In the genomic region with DNA sequence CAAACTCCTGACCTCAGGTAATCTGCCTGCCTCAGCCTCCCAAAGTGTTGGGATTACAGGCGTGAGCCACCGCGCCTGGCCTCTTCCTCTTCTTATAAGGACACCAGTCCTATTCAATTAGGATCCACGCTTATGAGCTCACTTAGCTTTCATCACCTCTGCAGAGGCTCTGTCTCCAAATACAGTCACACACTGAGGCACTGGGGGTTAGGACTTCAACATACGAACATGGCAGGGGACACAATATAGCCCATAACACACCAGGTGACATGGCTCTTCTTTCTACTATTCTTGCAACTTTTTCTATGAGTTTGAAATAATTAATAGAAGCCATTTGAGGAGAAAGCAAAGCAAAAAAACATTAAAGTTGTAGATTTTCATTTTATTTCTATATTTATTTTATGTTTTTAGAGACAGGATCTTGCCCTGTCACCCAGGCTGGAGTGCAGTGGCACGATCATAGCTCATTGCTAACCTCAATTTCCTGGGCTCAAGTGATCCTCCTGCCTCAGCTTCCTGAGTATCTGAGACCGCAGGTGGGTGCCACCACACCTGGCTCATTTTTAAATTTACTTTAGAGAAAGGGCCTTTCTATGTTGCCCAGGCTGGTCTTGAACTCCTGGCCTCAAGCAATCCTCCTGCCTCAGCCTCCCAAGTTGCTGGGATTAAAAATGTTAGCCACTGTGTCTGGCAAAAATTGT, we compare ENCODE assay signal across 15 cellular contexts. TPM values are rescaled to one million over a fixed set of nuclear protein-coding genes. Genes with fewer than 3 reads are reported as not detected.
"Had no signal": no experiment of that assay in that cellular context is flagged by ENCODE, and none has a peak within 500 bp of the region (broad histone marks: within the 10 kb centered on the region; RNA-seq: fewer than 3 reads in every experiment).

No MANE protein-coding gene starts in this region.

- H3K36me3 ChIP-seq: breast epithelium had no signal

- H3K4me1 ChIP-seq: breast epithelium had no signal

- H3K27ac ChIP-seq: breast epithelium, dorsolateral prefrontal cortex had no signal

- H3K27me3 ChIP-seq: breast epithelium had no signal

- DNase-seq: activated CD4-positive, alpha-beta T cell treated with anti-CD3 and anti-CD28 coated beads, Interleukin-2, amount 50 U/mL, for 48 hours; dorsolateral prefrontal cortex; hippocampal formation; kidney glomerular epithelial cell; stimulated activated CD4-positive, alpha-beta T cell treated with anti-CD3 and anti-CD28 coated beads, Interleukin-15, amount 100 ng/mL, for 24 hours; stimulated activated CD4-positive, alpha-beta T cell treated with anti-CD3 and anti-CD28 coated beads, Interleukin-4, amount 100 ng/mL, for 24 hours had no signal

- H3K4me3 ChIP-seq: breast epithelium, dorsolateral prefrontal cortex had no signal

- ATAC-seq: activated CD4-positive, CD25-positive, alpha-beta regulatory T cell treated with anti-CD3 and anti-CD28 coated beads, Interleukin-2, amount 50 U/mL, for 24 hours; esophagus mucosa had no signal

RNA-seq across cellular contexts. Expression of a gene that starts 6.0 kb away (rescaled TPM):
- total RNA-seq: aorta, esophagus mucosa, glomerular endothelial cell, mesenteric fat pad, skeletal muscle tissue, urinary bladder had no signal
- polyA plus RNA-seq: aorta, thymus, urinary bladder had no signal
